ENCODE assay signal across 8 cellular contexts in genomic region chr1:62687903-62688686, GRCh38. TPM values are rescaled to one million over a fixed set of nuclear protein-coding genes. Genes with fewer than 3 reads are reported as not detected.
DNase-seq lines count a peak whose midpoint lies in the region; ATAC-seq and TF ChIP-seq lines count a peak whose summit lies in the region.

Gene DOCK7, minus strand, starts transcription at chr1:62688386. Its CDS starts 122 bp downstream, at chr1:62688264.

- no peaks in the 10 kb centered on the region for H3K9me3 Mint-ChIP-seq in mesothelial cell of epicardium

- ATAC-seq in GM19455 (IDR thresholded peaks at IDR 0.05; ENCODE audit: unreplicated experiment) (peak; percentile 73), HG03558 (IDR thresholded peaks at IDR 0.05; ENCODE audit: extremely low read depth, unreplicated experiment) (peak; percentile 45)

- TF ChIP-seq CTCF in mesothelial cell of epicardium (IDR thresholded peaks at IDR 0.05; ENCODE audit: unreplicated experiment) = no peak

- no peaks in the 10 kb centered on the region for H3K36me3 Mint-ChIP-seq in mesothelial cell of epicardium

- H3K4me3 ChIP-seq in NT2/D1 (ENCODE audit: insufficient read length, low read depth) = peak within 1 kb of the TSS; percentile 73

- peak within 1 kb of the TSS; percentile 98 for H3K27ac Mint-ChIP-seq in mesothelial cell of epicardium

- DNase-seq in COR-L47 (lab: John Stamatoyannopoulos, UW) (peak; percentile 67), NT2/D1 (ENCODE audit: low read depth, low spot score) (peak; percentile 91), activated T-cell treated with anti-CD3 and anti-CD28 coated beads for 4 hours (peak; percentile 11), epithelial cell of prostate (ENCODE audit: low read depth, low spot score) (no peak), mesothelial cell of epicardium (ENCODE audit: low spot score in 2 of 2, unreplicated experiment in 2 of 2) (peak; percentile 38 to 79)
- DNase-seq in stimulated activated CD8-positive, alpha-beta memory T cell treated with anti-CD3 and anti-CD28 coated beads, Interleukin-7, amount 100 ng/mL, for 24 hours (ENCODE audit: low read depth) = peak; percentile 1

- H3K27me3 ChIP-seq in NT2/D1 (ENCODE audit: insufficient read depth, insufficient read length) = no peaks in the 10 kb centered on the region

- peaks cover 11% of the 10 kb centered on the region for H3K36me3 ChIP-seq in NT2/D1 (ENCODE audit: insufficient read depth, insufficient read length, low read length)

- H3K27me3 Mint-ChIP-seq in mesothelial cell of epicardium (ENCODE audit: low read depth) = no peaks in the 10 kb centered on the region

- peak within 1 kb of the TSS; percentile 89 for H3K9ac ChIP-seq in NT2/D1 (ENCODE audit: insufficient read length, low read depth)

- H3K4me3 Mint-ChIP-seq in mesothelial cell of epicardium = peak within 1 kb of the TSS; percentile 98

- H3K9me3 ChIP-seq in NT2/D1 (ENCODE audit: insufficient read depth, low read length) = no peaks in the 10 kb centered on the region

- peaks cover 48% of the 10 kb centered on the region for H3K4me1 Mint-ChIP-seq in mesothelial cell of epicardium

- H3K27ac ChIP-seq in epithelial cell of prostate = peak within 1 kb of the TSS; percentile 82

- H3K4me1 ChIP-seq in NT2/D1 (ENCODE audit: insufficient read depth, insufficient read length) = peaks cover 4% of the 10 kb centered on the region

RNA-seq across cellular contexts. Expression of gene DOCK7, which starts in this region (rescaled TPM):
- 59.5 to 63.7 TPM (median 63.6 TPM) in 3 replicates for total RNA-seq in mesothelial cell of epicardium
